ENCODE assay signal across 8 cellular contexts in the genomic region with DNA sequence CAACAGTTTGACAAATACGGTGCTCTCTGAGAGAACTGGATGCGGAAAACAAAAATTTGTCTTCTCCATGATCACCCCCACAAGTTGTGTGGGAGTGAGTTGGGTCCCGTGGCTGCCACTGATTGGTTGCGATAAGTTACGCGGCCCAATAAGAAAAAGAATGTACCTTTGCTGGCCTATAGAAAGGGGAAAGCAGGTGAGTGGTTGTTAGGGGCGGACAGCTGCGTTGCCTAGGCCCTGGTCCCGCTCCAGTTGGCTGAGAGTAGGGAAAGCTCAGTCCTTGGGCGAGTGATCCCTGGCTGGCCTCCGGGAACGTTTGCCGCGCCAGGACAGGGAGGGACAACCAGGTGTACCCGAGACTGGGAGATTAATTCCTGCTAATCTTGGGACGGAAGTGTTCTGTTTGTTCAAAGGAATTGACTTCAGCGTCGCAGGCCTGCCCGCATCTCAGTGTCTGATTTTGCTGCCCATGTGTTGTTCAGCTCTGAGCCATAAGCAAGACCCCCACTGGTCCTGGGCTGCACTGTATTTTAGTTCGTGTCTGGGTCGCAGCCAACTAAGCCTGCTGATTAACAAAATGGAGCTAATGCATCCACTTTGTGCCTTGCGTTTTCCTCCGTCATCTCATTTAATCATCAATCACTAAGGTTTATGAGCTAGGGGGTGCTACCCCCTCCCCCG. TPM values are rescaled to one million over a fixed set of nuclear protein-coding genes. Genes with fewer than 3 reads are reported as not detected.
DNase-seq lines count a peak whose midpoint lies in the region; ATAC-seq and TF ChIP-seq lines count a peak whose summit lies in the region.

No MANE protein-coding gene starts in this region.

- H3K27me3 ChIP-seq in IMR-90 (ENCODE audit: control insufficient read depth, insufficient read depth, low read length) = no peaks in the 10 kb centered on the region

- H2AFZ ChIP-seq in IMR-90 (replicated peaks; ENCODE audit: low read length, poor library complexity) = peak overlapping the region; percentile 99
- H2AFZ ChIP-seq in OCI-LY7 (ENCODE audit: low read length) = peak overlapping the region; percentile 78

- H3K4me2 ChIP-seq in IMR-90 (ENCODE audit: low read depth, low read length) (peak overlapping the region; percentile 83), OCI-LY7 (ENCODE audit: low read length) (peak overlapping the region; percentile 99)

- H2AK5ac ChIP-seq in IMR-90 (ENCODE audit: low read depth, low read length) = peak overlapping the region; percentile 99

- intact Hi-C loops in IMR-90 (cut with micrococcal nuclease) = no loop called here
- intact Hi-C loops in OCI-LY7 (cut with micrococcal nuclease; ENCODE audit: unreplicated experiment) = loop anchor here (5.0 kb wide), 2 partner anchors 32 to 283 kb away; no protein-coding TSS in a partner anchor

- H2AK9ac ChIP-seq in IMR-90 (replicated peaks; ENCODE audit: low read depth, low read length, poor library complexity) = peak overlapping the region; percentile 98

- dilution Hi-C loops in IMR-90 (cut with HindIII; ENCODE audit: low sequenced_read_pairs, unreplicated experiment) = no loop called here

- peak overlapping the region; percentile 100 for H3K14ac ChIP-seq in IMR-90 (replicated peaks; ENCODE audit: low read depth, low read length)

- no peak for TF ChIP-seq RAD21 in IMR-90 (IDR thresholded peaks at IDR 0.05; ENCODE audit: low read length)

- no TSS peak for BruUV-seq in IMR-90 (replicated peaks; lab: Mats Ljungman, UMichigan)
- BruUV-seq in OCI-LY7 (replicated peaks; lab: Mats Ljungman, UMichigan) = TSS peak; percentile 70

- in situ Hi-C loops in IMR-90 (cut with MboI; ENCODE audit: low sequenced_read_pairs) = no loop called here

- H3K18ac ChIP-seq in IMR-90 (ENCODE audit: low read depth, low read length) = peak overlapping the region; percentile 5

- H3K4me3 ChIP-seq in IMR-90 (ENCODE audit: insufficient read depth, low read depth, low read length) (peak overlapping the region; percentile 63), OCI-LY7 (ENCODE audit: low read depth, low read length, poor library complexity, severe bottlenecking) (peak overlapping the region; percentile 98), epithelial cell of proximal tubule (ENCODE audit: low read depth, low read length) (peak overlapping the region; percentile 76)

- peak overlapping the region; percentile 98 to 99 for H4K8ac ChIP-seq in IMR-90 (ENCODE audit: low read depth in 2 of 2, low read length in 2 of 2)

- peak overlapping the region; percentile 99 for H3K9ac ChIP-seq in IMR-90 (ENCODE audit: low read depth, low read length)

- H2BK5ac ChIP-seq in IMR-90 (ENCODE audit: low read depth, low read length, poor library complexity, severe bottlenecking) = peak overlapping the region; percentile 98

- peaks cover 21% of the 10 kb centered on the region for H3K9me1 ChIP-seq in IMR-90 (ENCODE audit: insufficient read depth, low read length)

- H3K9me2 ChIP-seq in OCI-LY7 (ENCODE audit: insufficient read depth, low read length) = no peaks in the 10 kb centered on the region

- POLR2A ChIA-PET in IMR-90 (lab: Charles Lee; ENCODE audit: unreplicated experiment) = no interaction called here
- POLR2A ChIA-PET in OCI-LY7 (lab: Charles Lee) = interaction anchor here (0.5 to 6.1 kb wide), 17 partner anchors 10 to 437 kb away, joined by 3 to 47 read pairs (median 4); partner anchors contain the start of genes ARL2, CAPN1, FAM89B and FAU

- peak overlapping the region; percentile 100 for H4K91ac ChIP-seq in IMR-90 (ENCODE audit: insufficient read depth, low read depth, low read length)

- H4K20me1 ChIP-seq in IMR-90 (ENCODE audit: insufficient read depth, low read length) (peaks cover 28% of the 10 kb centered on the region), OCI-LY7 (ENCODE audit: insufficient read depth, low read length) (no peaks in the 10 kb centered on the region)

- H3K79me2 ChIP-seq in OCI-LY7 (ENCODE audit: insufficient read depth, low read depth, low read length) = peaks cover 46% of the 10 kb centered on the region

- H3K36me3 ChIP-seq in IMR-90 (ENCODE audit: control insufficient read depth, insufficient read depth, low read length) = peaks cover 27% of the 10 kb centered on the region
- peaks cover 39% of the 10 kb centered on the region for H3K36me3 ChIP-seq in OCI-LY7 (ENCODE audit: insufficient read depth, low read length)

- H3K27ac ChIP-seq in IMR-90 (ENCODE audit: insufficient read depth, low read length) (peak overlapping the region; percentile 99), OCI-LY7 (ENCODE audit: low read depth, low read length, poor library complexity, severe bottlenecking) (peak overlapping the region; percentile 98)

- H2BK20ac ChIP-seq in IMR-90 (ENCODE audit: low read depth, low read length) = peak overlapping the region; percentile 53; the same call in 1 of the 2 replicates

- H2BK120ac ChIP-seq in IMR-90 (ENCODE audit: low read depth, low read length) = peak overlapping the region; percentile 98

- H4K5ac ChIP-seq in IMR-90 (ENCODE audit: low read depth, low read length) = peak overlapping the region; percentile 56

- peak overlapping the region; percentile 95; the same call in 1 of the 2 replicates for H3K23ac ChIP-seq in IMR-90 (ENCODE audit: low read depth, low read length)

- H2BK15ac ChIP-seq in IMR-90 (ENCODE audit: low read depth, low read length) = peak overlapping the region; percentile 100; the same call in 2 of the 3 replicates

- CTCF ChIA-PET in IMR-90 (lab: Yijun Ruan, JAX) (interaction anchor here (0.6 kb wide), 2 partner anchors 12 to 290 kb away, joined by 4 to 5 read pairs; no protein-coding TSS in a partner anchor), OCI-LY7 (lab: Charles Lee; ENCODE audit: unreplicated experiment) (interaction anchor here (0.5 to 1.5 kb wide), 2 partner anchors 47 to 80 kb away, joined by 3 to 5 read pairs; partner anchors contain the start of gene CAPN1)

- TF ChIP-seq CTCF in IMR-90 (conservative IDR thresholded peaks at IDR 0.05; ENCODE audit: low read depth, low read length) = no peak
- TF ChIP-seq CTCF in OCI-LY7 (conservative IDR thresholded peaks at IDR 0.05; ENCODE audit: low read length) = no peak
- TF ChIP-seq CTCF in epithelial cell of proximal tubule (conservative IDR thresholded peaks at IDR 0.05; ENCODE audit: low read depth, low read length) = no peak

- H3K79me1 ChIP-seq in IMR-90 (ENCODE audit: low read depth in 1 of 2, low read length in 2 of 2) = peaks cover 18 to 43% of the 10 kb centered on the region in 2 experiments

- WGBS in IMR-90 (ENCODE audit: extremely low coverage in 2 of 2, insufficient read length in 1 of 2), 2 experiments = 1% methylated on average over 11 of the region's 24 CpGs; no CpG with 5 or more reads in 1 of the 2 experiments

- DNase-seq in DMS 273 treated with DMSO at 0.1 percent for 48 hours (lab: John Stamatoyannopoulos, UW) (peak; percentile 92), IMR-90 (peak; percentile 97), OCI-LY7 (ENCODE audit: low spot score) (peak; percentile 96), epithelial cell of proximal tubule (ENCODE audit: low read depth) (peak; percentile 92), mucosa of gallbladder (ENCODE audit: low spot score) (peak; percentile 95)
- DNase-seq in activated T-cell treated with anti-CD3 and anti-CD28 coated beads, Interleukin-2, amount 50 U/mL, for 1 hour = peak; percentile 78
- peak; percentile 60 for DNase-seq in stimulated activated CD8-positive, alpha-beta memory T cell treated with anti-CD3 and anti-CD28 coated beads, Interleukin-7, amount 100 ng/mL, for 24 hours (ENCODE audit: low read depth)

- H3K4ac ChIP-seq in IMR-90 (ENCODE audit: low read depth, low read length) = peak overlapping the region; percentile 100

- H3K4me1 ChIP-seq in IMR-90 (ENCODE audit: control insufficient read depth, insufficient read depth, low read length) = peaks cover 6% of the 10 kb centered on the region; the same call in 1 of the 2 replicates
- peaks cover 36% of the 10 kb centered on the region for H3K4me1 ChIP-seq in OCI-LY7 (ENCODE audit: insufficient read depth, low read length, poor library complexity, severe bottlenecking)

- TF ChIP-seq POLR2A in IMR-90 (IDR thresholded peaks at IDR 0.05; ENCODE audit: low read depth, low read length) = no peak

- ATAC-seq in GM21529 (IDR thresholded peaks at IDR 0.05; ENCODE audit: unreplicated experiment) = peak; percentile 66
- ATAC-seq in IMR-90 (ENCODE audit: low read depth) = peak; percentile 89

- peak overlapping the region; percentile 96 for H3K56ac ChIP-seq in IMR-90 (ENCODE audit: extremely low read depth, insufficient read depth, low read length)

- H3K9me3 ChIP-seq in IMR-90 (ENCODE audit: control insufficient read depth, insufficient read depth, low read length) (no peaks in the 10 kb centered on the region), OCI-LY7 (ENCODE audit: low read length) (no peaks in the 10 kb centered on the region)

RNA-seq across cellular contexts. Expression of gene SYVN1, which starts 0.8 kb away (rescaled TPM):
- 8.3 and 9.5 TPM in 2 replicates for total RNA-seq in IMR-90 (2012; rRNA removed)
- polyA plus RNA-seq in IMR-90 (2012; rRNA removed) = 45.7 and 52.9 TPM in 2 replicates
- 22.9 and 32.0 TPM in 2 replicates for polyA plus RNA-seq in IMR-90 (2012; cell fraction: cytosol; rRNA removed)
- 107 and 150 TPM in 2 replicates for polyA plus RNA-seq in IMR-90 (2012; cell fraction: nucleus; rRNA removed; ENCODE audit: low replicate concordance)
- total RNA-seq in OCI-LY7 (2014; rRNA removed; shearing (Covaris generic)) = 102 and 134 TPM in 2 replicates
- 310 and 320 TPM in 2 replicates for total RNA-seq in OCI-LY7 (2022)
- total RNA-seq in epithelial cell of proximal tubule = 10.8 and 14.8 TPM in 2 replicates
- total RNA-seq in mucosa of gallbladder = 84.4 TPM

RNA-seq across cellular contexts. Expression of gene MRPL49, which starts 13.0 kb away (rescaled TPM):
- total RNA-seq in IMR-90 (2012; rRNA removed) (54.2 and 55.2 TPM in 2 replicates), OCI-LY7 (2022) (65.2 and 67.2 TPM in 2 replicates), epithelial cell of proximal tubule (77.5 and 126 TPM in 2 replicates), mucosa of gallbladder (46.5 TPM)
- 51.5 and 56.8 TPM in 2 replicates for polyA plus RNA-seq in IMR-90 (2012; rRNA removed)
- polyA plus RNA-seq in IMR-90 (2012; cell fraction: cytosol; rRNA removed) = 39.1 and 52.5 TPM in 2 replicates
- 24.5 and 42.4 TPM in 2 replicates for polyA plus RNA-seq in IMR-90 (2012; cell fraction: nucleus; rRNA removed; ENCODE audit: low replicate concordance)
- total RNA-seq in OCI-LY7 (2014; rRNA removed; shearing (Covaris generic)) = 81.6 and 83.2 TPM in 2 replicates

RNA-seq across cellular contexts. Expression of gene FAU, which starts 13.2 kb away (rescaled TPM):
- total RNA-seq in IMR-90 (2012; rRNA removed) (189 and 285 TPM in 2 replicates), OCI-LY7 (2022) (1,401 and 1,406 TPM in 2 replicates), epithelial cell of proximal tubule (535 and 1,041 TPM in 2 replicates), mucosa of gallbladder (835 TPM)
- 652 and 804 TPM in 2 replicates for polyA plus RNA-seq in IMR-90 (2012; rRNA removed)
- polyA plus RNA-seq in IMR-90 (2012; cell fraction: cytosol; rRNA removed) = 812 and 1,747 TPM in 2 replicates
- 249 and 290 TPM in 2 replicates for polyA plus RNA-seq in IMR-90 (2012; cell fraction: nucleus; rRNA removed; ENCODE audit: low replicate concordance)
- total RNA-seq in OCI-LY7 (2014; rRNA removed; shearing (Covaris generic)) = 1,573 and 1,628 TPM in 2 replicates

RNA-seq across cellular contexts. Expression of gene ZNHIT2, which starts 17.6 kb away (rescaled TPM):
- total RNA-seq in IMR-90 (2012; rRNA removed) (3.6 and 3.9 TPM in 2 replicates), OCI-LY7 (2022) (10.7 and 11.5 TPM in 2 replicates), epithelial cell of proximal tubule (31.9 and 37.1 TPM in 2 replicates), mucosa of gallbladder (15.1 TPM)
- 5.9 and 7.7 TPM in 2 replicates for polyA plus RNA-seq in IMR-90 (2012; rRNA removed)
- 11.1 and 11.4 TPM in 2 replicates for polyA plus RNA-seq in IMR-90 (2012; cell fraction: cytosol; rRNA removed)
- polyA plus RNA-seq in IMR-90 (2012; cell fraction: nucleus; rRNA removed; ENCODE audit: low replicate concordance) = 2.5 and 10.5 TPM in 2 replicates
- total RNA-seq in OCI-LY7 (2014; rRNA removed; shearing (Covaris generic)) = 29.9 and 32.4 TPM in 2 replicates

RNA-seq across cellular contexts. Expression of gene TM7SF2, which starts 23.4 kb away (rescaled TPM):
- 4.7 and 5.7 TPM in 2 replicates for total RNA-seq in IMR-90 (2012; rRNA removed)
- 7.6 and 11.5 TPM in 2 replicates for polyA plus RNA-seq in IMR-90 (2012; rRNA removed)
- polyA plus RNA-seq in IMR-90 (2012; cell fraction: cytosol; rRNA removed) = 12.0 and 19.9 TPM in 2 replicates
- 27.7 and 50.8 TPM in 2 replicates for polyA plus RNA-seq in IMR-90 (2012; cell fraction: nucleus; rRNA removed; ENCODE audit: low replicate concordance)
- total RNA-seq in OCI-LY7 (2014; rRNA removed; shearing (Covaris generic)) = 25.8 and 30.1 TPM in 2 replicates
- total RNA-seq in OCI-LY7 (2022) = 46.7 and 54.1 TPM in 2 replicates
- total RNA-seq in epithelial cell of proximal tubule = 32.9 and 52.5 TPM in 2 replicates
- total RNA-seq in mucosa of gallbladder = 184 TPM

Comparison
In these comparisons a context has a peak if more than half of its experiments do, and no peak if none do; other contexts are left out.
1. Peak in every context shown above with its lines: DNase-seq, ATAC-seq, H3K4me3 ChIP-seq and H3K27ac ChIP-seq.